Comparison of ENCODE assay signal across 13 cellular contexts in the genomic region with DNA sequence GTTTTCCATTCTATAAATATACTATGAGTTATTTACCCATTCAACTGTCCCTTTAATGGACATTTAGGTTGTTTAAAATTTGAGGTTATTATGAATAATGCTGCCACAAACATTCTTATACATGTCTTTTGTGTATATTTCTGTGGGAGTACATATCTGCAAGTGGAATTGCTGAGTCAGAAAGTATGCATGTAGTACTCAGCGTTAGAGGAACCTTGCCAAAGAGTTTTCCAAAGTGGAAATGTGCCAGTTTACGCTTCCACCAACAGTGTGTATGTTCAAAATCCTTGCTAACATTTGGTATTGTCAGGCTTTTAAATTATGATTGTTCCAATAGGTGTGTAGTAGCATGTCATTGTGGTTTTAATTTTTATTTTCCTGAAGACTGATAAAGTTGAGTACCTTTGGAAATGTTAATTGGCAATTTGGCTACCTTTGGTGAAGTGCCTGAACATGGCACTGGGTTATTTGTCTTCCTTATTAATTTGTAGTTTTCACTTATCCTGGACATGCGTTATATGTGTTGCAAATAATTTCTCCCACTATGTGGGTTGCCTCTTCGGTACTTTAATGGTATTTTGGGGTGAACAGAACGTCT.
DNase-seq lines count a peak whose midpoint lies in the region; ATAC-seq and TF ChIP-seq lines count a peak whose summit lies in the region.
"Had no signal": no experiment of that assay in that cellular context is flagged by ENCODE, and none has a peak within 500 bp of the region (broad histone marks: within the 10 kb centered on the region; RNA-seq: fewer than 3 reads in every experiment).

No MANE protein-coding gene starts in this region.

- H3F3A ChIP-seq in Loucy (ENCODE audit: low read depth), result peaks cover 7% of the 10 kb centered on the region

- H3K9ac ChIP-seq in Loucy (ENCODE audit: low read depth, low read length, poor library complexity, severe bottlenecking) (peak overlapping the region; percentile 94), mesenchymal stem cell (ENCODE audit: low read length) (no peak overlapping the region)

- H3K4me3 ChIP-seq in Loucy (ENCODE audit: low read length, poor library complexity, severe bottlenecking) (no peak overlapping the region), choroid plexus epithelial cell (ENCODE audit: low read depth, low read length) (no peak overlapping the region), mesenchymal stem cell (ENCODE audit: insufficient read depth in 1 of 2, low read depth in 1 of 2, low read length in 2 of 2) (no peak overlapping the region)

- H3K79me1 ChIP-seq in mesenchymal stem cell (replicated peaks; ENCODE audit: low read length, poor library complexity, severe bottlenecking), result no peaks in the 10 kb centered on the region

- no peak overlapping the region for H3K23ac ChIP-seq in mesenchymal stem cell (ENCODE audit: low read length in 2 of 2)

- H3K9me2 ChIP-seq in Loucy (replicated peaks; ENCODE audit: low read depth, low read length), result no peaks in the 10 kb centered on the region

- H3K4ac ChIP-seq in mesenchymal stem cell (ENCODE audit: low read depth in 1 of 2, low read length in 2 of 2), result no peak overlapping the region

- H3K18ac ChIP-seq in mesenchymal stem cell (ENCODE audit: low read depth in 1 of 2, low read length in 2 of 2), result no peak overlapping the region

- no peaks in the 10 kb centered on the region for H3K36me3 Mint-ChIP-seq in activated naive CD8-positive, alpha-beta T cell treated with anti-CD3 and anti-CD28 coated beads, Interleukin-2, amount 50 U/mL, for 24 hours (ENCODE audit: low read depth)
- H3K36me3 Mint-ChIP-seq: activated naive CD8-positive, alpha-beta T cell had no signal

- H2BK120ac ChIP-seq in mesenchymal stem cell (ENCODE audit: low read depth, low read length), result no peak overlapping the region

- H3K9me3 ChIP-seq in Loucy (ENCODE audit: insufficient read depth, low read depth, low read length) (peaks cover 13% of the 10 kb centered on the region; the same call in 1 of the 2 replicates), mesenchymal stem cell (ENCODE audit: control insufficient read depth, low read length) (no peaks in the 10 kb centered on the region)

- H3K4me1 Mint-ChIP-seq in activated naive CD8-positive, alpha-beta T cell treated with anti-CD3 and anti-CD28 coated beads, Interleukin-2, amount 50 U/mL, for 24 hours, result peaks cover 23% of the 10 kb centered on the region

- no peak overlapping the region for H3K27ac Mint-ChIP-seq in activated naive CD8-positive, alpha-beta T cell treated with anti-CD3 and anti-CD28 coated beads, Interleukin-2, amount 50 U/mL, for 24 hours
- H3K27ac Mint-ChIP-seq: activated CD4-positive, alpha-beta memory T cell treated with anti-CD3 and anti-CD28 coated beads, Interleukin-2, amount 10 ng/mL, durations not matched to agents 7 days and 5 days; activated naive CD8-positive, alpha-beta T cell; progenitor cell of endocrine pancreas; T-cell had no signal

- peaks cover 5% of the 10 kb centered on the region for H3K9me3 Mint-ChIP-seq in activated naive CD8-positive, alpha-beta T cell treated with anti-CD3 and anti-CD28 coated beads, Interleukin-2, amount 50 U/mL, for 24 hours
- H3K9me3 Mint-ChIP-seq: T-cell had no signal

- H3K4me2 ChIP-seq in Loucy (ENCODE audit: low read depth, low read length, poor library complexity, severe bottlenecking) (no peak overlapping the region), mesenchymal stem cell (ENCODE audit: low read length, poor library complexity, severe bottlenecking) (no peak overlapping the region)

- H2AK5ac ChIP-seq in mesenchymal stem cell (ENCODE audit: low read length, severe bottlenecking), result no peak overlapping the region

- WGBS in mesenchymal stem cell, result 74% methylated on average over 4 of the region's 5 CpGs

- no peak overlapping the region for H3K14ac ChIP-seq in mesenchymal stem cell (ENCODE audit: low read length in 2 of 2)

- H3K36me3 ChIP-seq in Loucy (ENCODE audit: insufficient read depth, low read length), result no peaks in the 10 kb centered on the region
- H3K36me3 ChIP-seq in mesenchymal stem cell (ENCODE audit: control insufficient read depth in 1 of 2, insufficient read depth in 2 of 2, low read depth in 1 of 2, low read length in 2 of 2), result no peaks in the 10 kb centered on the region

- peak; percentile 59 for DNase-seq in Daoy (ENCODE audit: low read depth)
- peak; percentile 82 for DNase-seq in choroid plexus epithelial cell (ENCODE audit: low read depth)
- peak; percentile 78 for DNase-seq in mesenchymal stem cell
- no peak for DNase-seq in activated naive CD4-positive, alpha-beta T cell treated with anti-CD3 and anti-CD28 coated beads, Interleukin-2, amount 50 U/mL, for 16 hours
- DNase-seq in activated naive CD8-positive, alpha-beta T cell treated with anti-CD3 and anti-CD28 coated beads, Interleukin-2, amount 50 U/mL, for 24 hours, result no peak
- no peak for DNase-seq in activated CD4-positive, alpha-beta T cell treated with anti-CD3 and anti-CD28 coated beads, Interleukin-2, amount 50 U/mL, for 4 hours
- no peak for DNase-seq in epidermal melanocyte (ENCODE audit: insufficient read length, low spot score)
- DNase-seq: activated CD4-positive, alpha-beta memory T cell treated with anti-CD3 and anti-CD28 coated beads, Interleukin-2, amount 10 ng/mL, durations not matched to agents 7 days and 5 days; NCI-H187 treated with DMSO at 0.1 percent for 48 hours; T-cell had no signal

- no peak overlapping the region for H2BK5ac ChIP-seq in mesenchymal stem cell (ENCODE audit: low read depth, low read length, poor library complexity, severe bottlenecking)

- H2BK12ac ChIP-seq in mesenchymal stem cell (ENCODE audit: low read length in 2 of 2), result no peak overlapping the region

- H3K4me1 ChIP-seq in Loucy (ENCODE audit: insufficient read depth, low read length, poor library complexity, severe bottlenecking), result peaks cover 77% of the 10 kb centered on the region
- H3K4me1 ChIP-seq in mesenchymal stem cell (ENCODE audit: control insufficient read depth, insufficient read depth, low read depth, low read length), result no peaks in the 10 kb centered on the region

- H2BK15ac ChIP-seq in mesenchymal stem cell (ENCODE audit: low read depth, poor library complexity, severe bottlenecking), result no peak overlapping the region

- peaks cover 9% of the 10 kb centered on the region; the same call in 1 of the 2 replicates for H3K79me2 ChIP-seq in Loucy (ENCODE audit: insufficient read depth, low read length)

- H4K20me1 ChIP-seq in Loucy (ENCODE audit: insufficient read depth, low read length, poor library complexity, severe bottlenecking), result no peaks in the 10 kb centered on the region

- H3K27me3 ChIP-seq in Loucy (ENCODE audit: insufficient read depth, low read length, poor library complexity, severe bottlenecking) (no peaks in the 10 kb centered on the region), mesenchymal stem cell (ENCODE audit: control insufficient read depth in 1 of 2, insufficient read depth in 1 of 2, low read length in 2 of 2) (no peaks in the 10 kb centered on the region)

- H2AFZ ChIP-seq in Loucy (ENCODE audit: low read length) (no peak overlapping the region), mesenchymal stem cell (ENCODE audit: low read depth, low read length) (no peak overlapping the region)

- no peaks in the 10 kb centered on the region for H3K27me3 Mint-ChIP-seq in activated naive CD8-positive, alpha-beta T cell treated with anti-CD3 and anti-CD28 coated beads, Interleukin-2, amount 50 U/mL, for 24 hours
- H3K27me3 Mint-ChIP-seq: activated naive CD8-positive, alpha-beta T cell; progenitor cell of endocrine pancreas had no signal

- H3K4me3 Mint-ChIP-seq in activated naive CD8-positive, alpha-beta T cell treated with anti-CD3 and anti-CD28 coated beads, Interleukin-2, amount 50 U/mL, for 24 hours, result no peak overlapping the region
- H3K4me3 Mint-ChIP-seq: activated CD4-positive, alpha-beta memory T cell treated with anti-CD3 and anti-CD28 coated beads, Interleukin-2, amount 10 ng/mL, durations not matched to agents 7 days and 5 days; activated naive CD8-positive, alpha-beta T cell; T-cell had no signal

- ATAC-seq in activated naive CD8-positive, alpha-beta T cell treated with anti-CD3 and anti-CD28 coated beads, Interleukin-2, amount 50 U/mL, for 24 hours, result no peak
- ATAC-seq: T-cell had no signal

- no peak overlapping the region for H4K8ac ChIP-seq in mesenchymal stem cell (ENCODE audit: low read length)

- H3K27ac ChIP-seq in mesenchymal stem cell (ENCODE audit: low read length, poor library complexity, severe bottlenecking), result no peak overlapping the region

- H4K91ac ChIP-seq in mesenchymal stem cell (ENCODE audit: low read length), result no peak overlapping the region

- TF ChIP-seq CTCF in Loucy (conservative IDR thresholded peaks at IDR 0.05; ENCODE audit: low read length) (no peak), choroid plexus epithelial cell (conservative IDR thresholded peaks at IDR 0.05; ENCODE audit: low read depth, low read length) (no peak)

Comparison
In these comparisons a context has a peak if more than half of its experiments do, and no peak if none do; other contexts are left out.
1. DNase-seq: peak in Daoy (single experiment), choroid plexus epithelial cell (single experiment) and mesenchymal stem cell (single experiment); none in activated naive CD4-positive, alpha-beta T cell treated with anti-CD3 and anti-CD28 coated beads, Interleukin-2, amount 50 U/mL, for 16 hours (single experiment), activated naive CD8-positive, alpha-beta T cell treated with anti-CD3 and anti-CD28 coated beads, Interleukin-2, amount 50 U/mL, for 24 hours (single experiment), activated CD4-positive, alpha-beta T cell treated with anti-CD3 and anti-CD28 coated beads, Interleukin-2, amount 50 U/mL, for 4 hours (0 of 2) and epidermal melanocyte (single experiment).